ENCODE assay signal across 8 cellular contexts in the genomic region with DNA sequence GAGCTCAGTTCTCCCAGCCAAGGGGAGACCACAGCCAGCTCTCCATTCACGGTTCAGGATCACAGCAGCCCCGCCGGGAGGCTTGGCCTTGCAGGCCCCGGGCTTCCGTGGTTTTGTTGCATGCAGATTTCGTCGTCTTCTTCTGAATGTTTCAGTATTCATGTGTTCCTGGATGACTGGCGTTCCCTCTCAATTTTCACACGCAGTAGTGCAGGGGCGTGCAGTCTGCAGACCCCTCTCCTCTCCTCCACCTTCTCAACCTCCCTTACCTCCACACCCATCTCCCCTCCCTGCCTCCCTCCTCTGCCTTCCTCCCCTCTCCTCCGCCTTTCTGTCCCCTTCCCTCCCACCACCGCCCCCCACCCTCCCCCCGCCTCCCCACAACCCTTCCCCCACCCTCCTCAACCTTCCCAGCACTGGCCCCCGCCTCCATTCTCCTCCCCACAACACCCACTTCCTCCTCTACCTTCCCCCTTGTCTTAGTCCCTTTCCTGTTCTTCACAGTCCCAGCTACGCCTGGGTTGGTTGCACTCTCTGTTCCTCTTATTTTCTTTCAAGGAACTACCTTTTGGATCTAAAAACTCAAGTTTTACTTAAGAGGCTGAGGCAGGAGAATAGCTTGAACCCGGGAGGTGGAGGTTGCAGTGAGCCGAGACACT. TPM values are rescaled to one million over a fixed set of nuclear protein-coding genes. Genes with fewer than 3 reads are reported as not detected.
A peak's percentile ranks its signal among the peaks of the same experiment; 100 is the strongest.
DNase-seq lines count a peak whose midpoint lies in the region; ATAC-seq and TF ChIP-seq lines count a peak whose summit lies in the region.

No MANE protein-coding gene starts in this region.

- CTCF ChIA-PET in activated naive CD4-positive, alpha-beta T cell treated with anti-CD3 and anti-CD28 coated beads, Interleukin-2, amount 10 ng/mL, durations not matched to agents 7 days and 5 days (lab: Charles Lee), result no interaction called here

- H3K36me3 ChIP-seq in KOPT-K1 (ENCODE audit: insufficient read depth, low read length), result no peaks in the 10 kb centered on the region

- ATAC-seq in natural killer cell, result no peak

- DNase-seq in GM13976 (ENCODE audit: low spot score) (peak; percentile 77), natural killer cell (no peak), DMS153 treated with DMSO at 0.1 percent for 48 hours (lab: John Stamatoyannopoulos, UW; ENCODE audit: unreplicated experiment) (no peak), activated gamma-delta T cell treated with Interleukin-2 at 50 U/mL for 16 hours (no peak), NCI-H187 (lab: John Stamatoyannopoulos, UW) (no peak), AG08396 (ENCODE audit: low spot score) (no peak)
- peak; percentile 66 for DNase-seq in activated naive CD4-positive, alpha-beta T cell treated with anti-CD3 and anti-CD28 coated beads, Interleukin-2, amount 10 ng/mL, durations not matched to agents 7 days and 5 days

- H3K27me3 Mint-ChIP-seq in activated naive CD4-positive, alpha-beta T cell treated with anti-CD3 and anti-CD28 coated beads, Interleukin-2, amount 10 ng/mL, durations not matched to agents 7 days and 5 days, result peaks cover 5% of the 10 kb centered on the region
- peaks cover 0 to 5% of the 10 kb centered on the region in 2 donors for H3K27me3 Mint-ChIP-seq in natural killer cell (ENCODE audit: low read depth in 2 of 2)

- TF ChIP-seq CTCF in GM13976 (IDR thresholded peaks at IDR 0.05; ENCODE audit: borderline replicate concordance, control extremely low read depth, extremely low read depth, insufficient read depth, missing control alignments) (no peak), natural killer cell (IDR thresholded peaks at IDR 0.05) (no peak)

- in situ Hi-C loops in GM13976 (cut with MboI; ENCODE audit: low sequenced_read_pairs, unreplicated experiment), result no loop called here

- peaks cover 42% of the 10 kb centered on the region for H3K4me1 Mint-ChIP-seq in activated naive CD4-positive, alpha-beta T cell treated with anti-CD3 and anti-CD28 coated beads, Interleukin-2, amount 10 ng/mL, durations not matched to agents 7 days and 5 days
- H3K4me1 Mint-ChIP-seq in natural killer cell, result peaks cover 20 to 30% of the 10 kb centered on the region in 2 donors

- H3K9me3 Mint-ChIP-seq in activated naive CD4-positive, alpha-beta T cell treated with anti-CD3 and anti-CD28 coated beads, Interleukin-2, amount 10 ng/mL, durations not matched to agents 7 days and 5 days, result no peaks in the 10 kb centered on the region
- no peaks in the 10 kb centered on the region for H3K9me3 Mint-ChIP-seq in natural killer cell

- H3K27ac Mint-ChIP-seq in activated naive CD4-positive, alpha-beta T cell treated with anti-CD3 and anti-CD28 coated beads, Interleukin-2, amount 10 ng/mL, durations not matched to agents 7 days and 5 days, result peak overlapping the region; percentile 95
- H3K27ac Mint-ChIP-seq in natural killer cell, result peak overlapping the region; percentile 72 to 78

- H3K9me3 ChIP-seq in KOPT-K1 (ENCODE audit: insufficient read depth, low read length, poor library complexity, severe bottlenecking), result no peaks in the 10 kb centered on the region

- peak overlapping the region; percentile 65 for H3K4me3 Mint-ChIP-seq in activated naive CD4-positive, alpha-beta T cell treated with anti-CD3 and anti-CD28 coated beads, Interleukin-2, amount 10 ng/mL, durations not matched to agents 7 days and 5 days
- H3K4me3 Mint-ChIP-seq in natural killer cell, result peak overlapping the region; percentile 74

- H3K27ac ChIP-seq in KOPT-K1 (ENCODE audit: low read depth, low read length, poor library complexity, severe bottlenecking), result peak overlapping the region; percentile 95

- no peaks in the 10 kb centered on the region for H3K36me3 Mint-ChIP-seq in activated naive CD4-positive, alpha-beta T cell treated with anti-CD3 and anti-CD28 coated beads, Interleukin-2, amount 10 ng/mL, durations not matched to agents 7 days and 5 days
- no peaks in the 10 kb centered on the region for H3K36me3 Mint-ChIP-seq in natural killer cell

- intact Hi-C loops in natural killer cell (cut with micrococcal nuclease), result loop anchor here (10.0 kb wide), 1 partner anchor 274 kb away; no protein-coding TSS in a partner anchor

RNA-seq across cellular contexts. Expression of a gene that starts 8.4 kb away (rescaled TPM):
- 1 to 10 TPM; 2.5 to 9.0 (median 4.9) TPM for total RNA-seq in natural killer cell

Comparison
In these comparisons a context has a peak if more than half of its experiments do, and no peak if none do; other contexts are left out.
1. DNase-seq: peak in GM13976 (single experiment) and activated naive CD4-positive, alpha-beta T cell treated with anti-CD3 and anti-CD28 coated beads, Interleukin-2, amount 10 ng/mL, durations not matched to agents 7 days and 5 days (single experiment); none in natural killer cell (single experiment), DMS153 treated with DMSO at 0.1 percent for 48 hours (single experiment), activated gamma-delta T cell treated with Interleukin-2 at 50 U/mL for 16 hours (single experiment), NCI-H187 (0 of 2) and AG08396 (single experiment).